Comparison of ENCODE assay signal across 17 cellular contexts in the genomic region with DNA sequence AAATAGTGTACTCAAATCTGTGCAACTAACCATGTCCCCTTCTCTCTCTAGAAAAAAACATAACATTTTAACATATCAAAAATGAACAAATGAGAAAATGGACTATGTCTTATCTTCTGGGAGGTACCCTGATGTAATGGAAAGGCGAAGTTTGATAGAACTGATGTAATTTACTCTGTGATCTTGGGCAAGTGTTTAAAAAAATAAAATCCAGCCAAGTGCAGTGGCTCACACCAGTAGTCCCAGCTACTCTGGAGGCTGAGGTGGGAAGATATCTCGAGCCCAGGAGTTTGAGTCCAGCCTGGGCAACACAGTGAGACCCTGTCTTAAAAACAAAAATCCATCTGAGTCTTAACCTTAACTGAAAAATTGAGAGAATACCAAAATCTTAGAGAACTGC. TPM values are rescaled to one million over a fixed set of nuclear protein-coding genes. Genes with fewer than 3 reads are reported as not detected.
A peak's percentile ranks its signal among the peaks of the same experiment; 100 is the strongest.
DNase-seq lines count a peak whose midpoint lies in the region; TF ChIP-seq lines count a peak whose summit lies in the region.
"Had no signal": no experiment of that assay in that cellular context is flagged by ENCODE, and none has a peak within 500 bp of the region (broad histone marks: within the 10 kb centered on the region; RNA-seq: fewer than 3 reads in every experiment).

No MANE protein-coding gene starts in this region.

- peaks cover 11% of the 10 kb centered on the region for H3K4me1 ChIP-seq in GM23248 (ENCODE audit: insufficient read depth)

- peak overlapping the region; percentile 82 for H3K27ac Mint-ChIP-seq in nephron progenitor cell
- H3K27ac Mint-ChIP-seq: B cell, GM23338 had no signal

- H3K9me3 Mint-ChIP-seq in nephron progenitor cell = no peaks in the 10 kb centered on the region
- H3K9me3 Mint-ChIP-seq: GM23338 had no signal

- peak overlapping the region; percentile 19 for H3K4me2 ChIP-seq in GM23248 (ENCODE audit: unreplicated experiment)
- H3K4me2 ChIP-seq: GM23338 had no signal

- no peaks in the 10 kb centered on the region for H4K20me1 ChIP-seq in GM23248 (ENCODE audit: insufficient read depth)

- no peaks in the 10 kb centered on the region for H3K9me3 ChIP-seq in GM23248 (ENCODE audit: low read depth)

- no peaks in the 10 kb centered on the region for H3K4me1 Mint-ChIP-seq in nephron progenitor cell
- H3K4me1 Mint-ChIP-seq: B cell, GM23338 had no signal

- H3K79me2 ChIP-seq in GM23248 (ENCODE audit: insufficient read depth) = no peaks in the 10 kb centered on the region

- H3K27me3 ChIP-seq in GM23248 (replicated peaks; ENCODE audit: insufficient read depth) = no peaks in the 10 kb centered on the region

- no peaks in the 10 kb centered on the region for H3K9me2 ChIP-seq in GM23248 (ENCODE audit: insufficient read depth)

- no peaks in the 10 kb centered on the region for H3K27me3 Mint-ChIP-seq in nephron progenitor cell (ENCODE audit: low read depth, poor library complexity)
- H3K27me3 Mint-ChIP-seq: B cell had no signal

- in situ Hi-C loops in GM23248 (cut with MboI) = no loop called here

- no peak overlapping the region for H3K4me3 Mint-ChIP-seq in nephron progenitor cell
- H3K4me3 Mint-ChIP-seq: B cell, GM23338 had no signal

- DNase-seq in GM23248 (no peak), NCI-H226 (peak; percentile 39), fibroblast of peridontal ligament (ENCODE audit: extremely low read depth) (peak; percentile 11), nephron progenitor cell (no peak), SHP77 treated with DMSO at 0.1 percent for 48 hours (lab: John Stamatoyannopoulos, UW) (no peak), pons (ENCODE audit: low spot score) (no peak), HK-2 (ENCODE audit: unreplicated experiment) (no peak)
- DNase-seq: DMS 273 treated with DMSO at 0.1 percent for 48 hours, GDM1, NCI-H1105 treated with DMSO at 0.1 percent for 48 hours, NCI-H1694, NCI-H2107, NCI-H524, NCI-H82, SHP77 had no signal

- H2AFZ ChIP-seq in GM23248 = no peak overlapping the region
- H2AFZ ChIP-seq: GM23338 had no signal

- H3K4me3 ChIP-seq in GM23248 = no peak overlapping the region
- H3K4me3 ChIP-seq: GM23338 had no signal

- H3K9ac ChIP-seq in GM23248 = peak overlapping the region; percentile 6; the same call in 1 of the 2 replicates

- TF ChIP-seq CTCF in nephron progenitor cell (IDR thresholded peaks at IDR 0.05) = no peak

- H3K27ac ChIP-seq in GM23248 = 0 out of 2 replicates have a peak overlapping the region, but pooled peaks have one; percentile 25

- peaks cover 18% of the 10 kb centered on the region for H3K36me3 ChIP-seq in GM23248 (ENCODE audit: low read depth)

- peaks cover 17% of the 10 kb centered on the region for H3K36me3 Mint-ChIP-seq in nephron progenitor cell (ENCODE audit: low read depth)

- WGBS in GM23248 (ENCODE audit: low coverage in 1 of 2, low lambda C conversion rate in 2 of 2, missing lambda C conversion rate in 2 of 2), 2 experiments = 98 to 100% methylated on average over 2 of the region's 2 CpGs

- H3F3A ChIP-seq in GM23248 (ENCODE audit: insufficient read depth) = peaks cover 11% of the 10 kb centered on the region

RNA-seq across cellular contexts. Expression of a gene that starts 35.8 kb away (rescaled TPM):
- total RNA-seq in GM23248 (2014; rRNA removed; shearing (Covaris generic)) = 92.2 and 103 TPM in 2 replicates
- 183 and 185 TPM in 2 replicates for polyA plus RNA-seq in GM23248 (2016; fragmentation: Nextera tagmentation; extraction: Ambion mirVana)

Comparison
In these comparisons a context has a peak if more than half of its experiments do, and no peak if none do; other contexts are left out.
1. DNase-seq: peak in NCI-H226 (single experiment) and fibroblast of peridontal ligament (single experiment); none in GM23248 (single experiment), nephron progenitor cell (single experiment), SHP77 treated with DMSO at 0.1 percent for 48 hours (single experiment), pons (single experiment) and HK-2 (single experiment).